Comparison of ENCODE assay signal across 9 cellular contexts in the genomic region with DNA sequence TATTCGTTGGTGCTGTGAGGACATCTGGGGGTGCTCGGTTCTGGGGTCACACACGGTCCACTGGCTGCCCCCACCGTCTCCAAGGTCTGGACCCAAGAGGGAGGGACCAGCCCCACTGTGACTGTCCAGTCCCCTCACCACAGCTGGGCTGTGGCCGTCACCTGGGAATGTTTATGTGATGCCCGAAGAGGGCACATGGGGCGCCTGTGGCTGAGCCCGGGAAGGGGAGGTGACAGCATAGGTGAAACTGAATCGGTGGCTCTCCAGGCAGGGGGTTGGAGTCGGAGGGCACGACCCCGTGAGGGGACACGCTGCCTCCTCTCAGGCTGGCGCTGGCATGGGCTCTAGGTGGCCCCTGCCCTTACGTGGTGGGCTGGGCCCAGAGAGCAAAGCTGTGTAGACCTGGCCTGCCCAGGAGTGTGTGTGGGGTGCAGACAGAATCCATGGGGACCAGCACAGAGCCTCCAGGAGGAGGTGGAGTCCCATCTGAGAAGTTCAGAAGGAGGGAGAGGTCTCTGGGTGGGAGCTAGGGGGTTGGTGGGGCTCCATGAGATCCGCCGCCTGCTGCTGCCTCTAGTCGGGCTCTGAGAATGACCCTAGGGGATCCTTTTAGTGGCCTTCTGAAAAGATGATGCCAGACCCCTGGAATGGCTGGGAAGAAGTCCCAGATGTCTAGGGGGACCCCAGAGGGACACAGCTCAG. TPM values are rescaled to one million over a fixed set of nuclear protein-coding genes. Genes with fewer than 3 reads are reported as not detected.
A peak's percentile ranks its signal among the peaks of the same experiment; 100 is the strongest.
DNase-seq lines count a peak whose midpoint lies in the region; ATAC-seq and TF ChIP-seq lines count a peak whose summit lies in the region.
"Had no signal": no experiment of that assay in that cellular context is flagged by ENCODE, and none has a peak within 500 bp of the region (broad histone marks: within the 10 kb centered on the region; RNA-seq: fewer than 3 reads in every experiment).

No MANE protein-coding gene starts in this region.

- DNase-seq in ascending aorta (ENCODE audit: low spot score in 2 of 2) (no peak), immature natural killer cell (no peak), T-helper 9 cell (no peak), NCI-H1930 (lab: John Stamatoyannopoulos, UW) (no peak), HCEC 1CT (no peak)
- no peak for DNase-seq in stimulated activated effector memory CD8-positive, alpha-beta T cell treated with anti-CD3 and anti-CD28 coated beads, Interleukin-12 subunit alpha, Interleukin-12 subunit beta, amount 100 ng/mL, for 72 hours (ENCODE audit: low spot score in 2 of 2)
- DNase-seq: NCI-H446 treated with DMSO at 0.1 percent for 48 hours had no signal

- no peak overlapping the region for H3K27ac Mint-ChIP-seq in immature natural killer cell
- H3K27ac Mint-ChIP-seq in stimulated activated effector memory CD8-positive, alpha-beta T cell treated with anti-CD3 and anti-CD28 coated beads, Interleukin-12 subunit alpha, Interleukin-12 subunit beta, amount 100 ng/mL, for 72 hours, result no peak overlapping the region

- peak overlapping the region; percentile 82 for H3K4me3 ChIP-seq in HUES6 (ENCODE audit: low read depth, low read length)
- peak overlapping the region; percentile 62 to 82 for H3K4me3 ChIP-seq in ascending aorta

- peaks cover 9 to 15% (median 12%) of the 10 kb centered on the region in 3 donors for H3K27me3 Mint-ChIP-seq in immature natural killer cell (ENCODE audit: low read depth in 3 of 3)

- peaks cover 8 to 16% of the 10 kb centered on the region in 2 donors for H3K4me1 Mint-ChIP-seq in immature natural killer cell
- no peaks in the 10 kb centered on the region for H3K4me1 Mint-ChIP-seq in stimulated activated effector memory CD8-positive, alpha-beta T cell treated with anti-CD3 and anti-CD28 coated beads, Interleukin-12 subunit alpha, Interleukin-12 subunit beta, amount 100 ng/mL, for 72 hours

- H3K4me1 ChIP-seq in HUES6 (ENCODE audit: control insufficient read depth, insufficient read depth, low read length), result peaks cover 26% of the 10 kb centered on the region
- H3K4me1 ChIP-seq in ascending aorta, result peaks cover 8 to 16% of the 10 kb centered on the region in 2 donors

- H3K27ac ChIP-seq in HUES6 (ENCODE audit: low read depth, low read length), result no peak overlapping the region
- H3K27ac ChIP-seq in ascending aorta, result peak overlapping the region in 1 of 2 donors; percentile 64

- H3K9ac ChIP-seq in HUES6 (ENCODE audit: low read length), result no peak overlapping the region

- intact Hi-C loops in ascending aorta (cut with DNase I), result no loop called here

- H3K9me3 ChIP-seq in HUES6 (ENCODE audit: control insufficient read depth, insufficient read depth, low read depth, low read length) (no peaks in the 10 kb centered on the region; the same call in 1 of the 2 replicates), ascending aorta (peaks cover 10 to 19% of the 10 kb centered on the region in 2 donors)

- H3K36me3 ChIP-seq in HUES6 (ENCODE audit: control insufficient read depth, insufficient read depth, low read length), result peaks cover 12% of the 10 kb centered on the region
- peaks cover 3 to 4% of the 10 kb centered on the region in 2 donors for H3K36me3 ChIP-seq in ascending aorta

- H3K27me3 ChIP-seq in HUES6 (ENCODE audit: control insufficient read depth, insufficient read depth, low read length) (no peaks in the 10 kb centered on the region), ascending aorta (no peaks in the 10 kb centered on the region)

- H3K36me3 Mint-ChIP-seq in immature natural killer cell, result no peaks in the 10 kb centered on the region
- H3K36me3 Mint-ChIP-seq in stimulated activated effector memory CD8-positive, alpha-beta T cell treated with anti-CD3 and anti-CD28 coated beads, Interleukin-12 subunit alpha, Interleukin-12 subunit beta, amount 100 ng/mL, for 72 hours, result no peaks in the 10 kb centered on the region

- peaks cover 10 to 20% (median 12%) of the 10 kb centered on the region in 6 donors for H3K9me3 Mint-ChIP-seq in immature natural killer cell
- no peaks in the 10 kb centered on the region for H3K9me3 Mint-ChIP-seq in stimulated activated effector memory CD8-positive, alpha-beta T cell treated with anti-CD3 and anti-CD28 coated beads, Interleukin-12 subunit alpha, Interleukin-12 subunit beta, amount 100 ng/mL, for 72 hours

- no peak for ATAC-seq in stimulated activated effector memory CD8-positive, alpha-beta T cell treated with anti-CD3 and anti-CD28 coated beads, Interleukin-12 subunit alpha, Interleukin-12 subunit beta, amount 100 ng/mL, for 72 hours
- no peak for ATAC-seq in GM21576 (IDR thresholded peaks at IDR 0.05; ENCODE audit: unreplicated experiment)

- peak overlapping the region; percentile 71 to 85 (median 79) for H3K4me3 Mint-ChIP-seq in immature natural killer cell
- peak overlapping the region; percentile 51 for H3K4me3 Mint-ChIP-seq in stimulated activated effector memory CD8-positive, alpha-beta T cell treated with anti-CD3 and anti-CD28 coated beads, Interleukin-12 subunit alpha, Interleukin-12 subunit beta, amount 100 ng/mL, for 72 hours

- TF ChIP-seq CTCF in ascending aorta (IDR thresholded peaks at IDR 0.05), result no peak

RNA-seq across cellular contexts. Expression of a gene that starts 1.8 kb away (rescaled TPM):
- 35.4 TPM for total RNA-seq in ascending aorta
- 10 to 100 TPM; 15.2 to 21.4 (median 17.2) TPM for polyA plus RNA-seq in immature natural killer cell

RNA-seq across cellular contexts. Expression of a gene that starts 51.9 kb away (rescaled TPM):
- 259 TPM for total RNA-seq in ascending aorta
- 100 to 1,000 TPM; 104 to 146 (median 105) TPM for polyA plus RNA-seq in immature natural killer cell
